1 cellular context compared by ENCODE assay signal in the genomic region with DNA sequence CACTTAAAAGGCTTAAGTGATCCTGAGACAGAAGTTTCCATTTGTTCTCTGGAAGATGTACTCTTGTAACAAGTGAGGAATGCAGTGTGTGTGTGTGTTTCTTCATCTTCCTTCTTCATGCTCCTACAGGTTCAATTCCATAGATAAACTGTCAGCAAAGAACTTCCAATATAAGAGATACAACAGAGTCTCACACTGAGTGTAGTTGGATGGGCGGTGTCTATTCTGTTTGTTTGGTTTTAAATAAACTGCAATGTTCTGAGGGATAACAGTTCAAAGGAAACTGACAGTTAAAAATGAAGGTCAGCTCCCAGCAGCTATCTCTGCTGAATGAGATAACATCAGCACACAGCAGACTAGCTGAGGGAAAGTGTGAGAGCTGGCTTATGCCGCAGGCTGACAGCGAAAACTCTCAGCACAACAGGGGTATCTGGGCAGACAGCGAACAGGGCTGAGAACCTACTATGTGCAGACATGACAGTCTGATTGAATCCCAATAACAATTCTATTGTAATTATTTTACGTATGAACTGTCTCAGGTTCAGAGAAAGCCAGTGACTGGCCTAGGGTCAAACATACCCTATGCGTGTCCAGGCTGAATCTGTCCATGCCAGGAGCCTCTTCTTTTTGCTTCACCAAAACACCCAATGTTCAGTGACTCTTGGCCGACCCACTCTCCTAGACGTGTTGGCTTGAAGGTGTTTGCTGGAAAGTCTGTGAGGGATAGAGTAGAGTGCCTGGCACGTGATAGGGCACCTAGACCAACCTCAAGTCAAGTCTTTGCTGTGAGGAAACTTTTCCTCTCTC.
A peak's percentile ranks its signal among the peaks of the same experiment; 100 is the strongest.
TF ChIP-seq lines count a peak whose summit lies in the region.

No MANE protein-coding gene starts in this region.

TF ChIP-seq in HepG2, 621 proteins besides CTCF, POLR2A, EP300 and RAD21 (continued from another document and continues in another):
- TF ChIP-seq, protein P1, sequence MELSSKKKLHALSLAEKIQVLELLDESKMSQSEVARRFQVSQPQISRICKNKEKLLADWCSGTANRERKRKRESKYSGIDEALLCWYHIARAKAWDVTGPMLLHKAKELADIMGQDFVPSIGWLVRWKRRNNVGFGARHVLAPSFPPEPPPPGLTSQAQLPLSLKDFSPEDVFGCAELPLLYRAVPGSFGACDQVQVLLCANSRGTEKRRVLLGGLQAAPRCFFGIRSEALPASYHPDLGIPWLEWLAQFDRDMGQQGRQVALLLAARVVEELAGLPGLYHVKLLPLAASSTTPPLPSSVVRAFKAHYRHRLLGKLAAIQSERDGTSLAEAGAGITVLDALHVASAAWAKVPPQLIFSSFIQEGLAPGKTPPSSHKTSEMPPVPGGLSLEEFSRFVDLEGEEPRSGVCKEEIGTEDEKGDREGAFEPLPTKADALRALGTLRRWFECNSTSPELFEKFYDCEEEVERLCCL (CRISPR knock-in tag; IDR thresholded peaks at IDR 0.05; ENCODE audit: borderline replicate concordance), result no peak
- TF ChIP-seq BHLHE40 (IDR thresholded peaks at IDR 0.05; ENCODE audit: low read length) (no peak), ZNF296 (CRISPR knock-in tag; conservative IDR thresholded peaks at IDR 0.05) (no peak), ZFP36L1 (CRISPR knock-in tag; IDR thresholded peaks at IDR 0.05) (no peak), PCBP2 (optimal IDR thresholded peaks at IDR 0.05; ENCODE audit: low read depth, low read length, poor library complexity, severe bottlenecking) (no peak), SAFB2 (CRISPR knock-in tag; IDR thresholded peaks at IDR 0.05; ENCODE audit: borderline replicate concordance, low read depth) (no peak), ZFP1 (CRISPR knock-in tag; IDR thresholded peaks at IDR 0.05) (no peak), ZKSCAN8 (CRISPR knock-in tag; IDR thresholded peaks at IDR 0.05; ENCODE audit: borderline replicate concordance) (0 out of 2 replicates have a peak, but pooled peaks have one; percentile 65), RELA (CRISPR knock-in tag; IDR thresholded peaks at IDR 0.05) (no peak), HNRNPLL (IDR thresholded peaks at IDR 0.05; ENCODE audit: low read depth, low read length, poor library complexity, severe bottlenecking) (no peak), REPIN1 (CRISPR knock-in tag; IDR thresholded peaks at IDR 0.05; ENCODE audit: borderline replicate concordance, low read depth) (peak; percentile 17; the same call in 1 of the 2 replicates), ZNF292 (CRISPR knock-in tag; IDR thresholded peaks at IDR 0.05; ENCODE audit: borderline replicate concordance, low read depth) (no peak; the same call in 1 of the 2 replicates), KLF16 (CRISPR knock-in tag; IDR thresholded peaks at IDR 0.05) (no peak), PAX8 (CRISPR knock-in tag; IDR thresholded peaks at IDR 0.05; ENCODE audit: borderline replicate concordance) (no peak), ZNF563 (CRISPR knock-in tag; IDR thresholded peaks at IDR 0.05) (no peak), KDM6A (CRISPR knock-in tag; IDR thresholded peaks at IDR 0.05; ENCODE audit: low read depth) (no peak), RXRB (CRISPR knock-in tag; IDR thresholded peaks at IDR 0.05; ENCODE audit: borderline replicate concordance) (0 out of 2 replicates have a peak, but pooled peaks have one; percentile 25), GATAD1 (CRISPR knock-in tag; IDR thresholded peaks at IDR 0.05) (no peak), TGIF2 (CRISPR knock-in tag; IDR thresholded peaks at IDR 0.05) (no peak), ZNF614 (CRISPR knock-in tag; IDR thresholded peaks at IDR 0.05; ENCODE audit: borderline replicate concordance) (no peak), SCMH1 (CRISPR knock-in tag; IDR thresholded peaks at IDR 0.05; ENCODE audit: borderline replicate concordance) (no peak), ZNF33A (CRISPR knock-in tag; IDR thresholded peaks at IDR 0.05; ENCODE audit: borderline replicate concordance) (no peak), ZNF569 (CRISPR knock-in tag; IDR thresholded peaks at IDR 0.05; ENCODE audit: borderline replicate concordance) (no peak), SP140L (CRISPR knock-in tag; IDR thresholded peaks at IDR 0.05; ENCODE audit: borderline replicate concordance) (no peak), ZNF556 (CRISPR knock-in tag; IDR thresholded peaks at IDR 0.05; ENCODE audit: borderline replicate concordance) (no peak), ZNF724P (CRISPR knock-in tag; IDR thresholded peaks at IDR 0.05; ENCODE audit: borderline replicate concordance) (no peak), HDAC1 (CRISPR knock-in tag; IDR thresholded peaks at IDR 0.05) (no peak), ZNF589 (CRISPR knock-in tag; conservative IDR thresholded peaks at IDR 0.05) (no peak), ZNF562 (CRISPR knock-in tag; IDR thresholded peaks at IDR 0.05; ENCODE audit: borderline replicate concordance) (no peak), ZFP36L2 (CRISPR knock-in tag; IDR thresholded peaks at IDR 0.05) (no peak)
- TF ChIP-seq, protein P2, sequence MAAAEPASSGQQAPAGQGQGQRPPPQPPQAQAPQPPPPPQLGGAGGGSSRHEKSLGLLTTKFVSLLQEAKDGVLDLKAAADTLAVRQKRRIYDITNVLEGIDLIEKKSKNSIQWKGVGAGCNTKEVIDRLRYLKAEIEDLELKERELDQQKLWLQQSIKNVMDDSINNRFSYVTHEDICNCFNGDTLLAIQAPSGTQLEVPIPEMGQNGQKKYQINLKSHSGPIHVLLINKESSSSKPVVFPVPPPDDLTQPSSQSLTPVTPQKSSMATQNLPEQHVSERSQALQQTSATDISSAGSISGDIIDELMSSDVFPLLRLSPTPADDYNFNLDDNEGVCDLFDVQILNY (CRISPR knock-in tag; conservative IDR thresholded peaks at IDR 0.05), result no peak
- TF ChIP-seq, protein P3, sequence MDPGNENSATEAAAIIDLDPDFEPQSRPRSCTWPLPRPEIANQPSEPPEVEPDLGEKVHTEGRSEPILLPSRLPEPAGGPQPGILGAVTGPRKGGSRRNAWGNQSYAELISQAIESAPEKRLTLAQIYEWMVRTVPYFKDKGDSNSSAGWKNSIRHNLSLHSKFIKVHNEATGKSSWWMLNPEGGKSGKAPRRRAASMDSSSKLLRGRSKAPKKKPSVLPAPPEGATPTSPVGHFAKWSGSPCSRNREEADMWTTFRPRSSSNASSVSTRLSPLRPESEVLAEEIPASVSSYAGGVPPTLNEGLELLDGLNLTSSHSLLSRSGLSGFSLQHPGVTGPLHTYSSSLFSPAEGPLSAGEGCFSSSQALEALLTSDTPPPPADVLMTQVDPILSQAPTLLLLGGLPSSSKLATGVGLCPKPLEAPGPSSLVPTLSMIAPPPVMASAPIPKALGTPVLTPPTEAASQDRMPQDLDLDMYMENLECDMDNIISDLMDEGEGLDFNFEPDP (CRISPR knock-in tag; conservative IDR thresholded peaks at IDR 0.05), result no peak
- TF ChIP-seq, protein P4, sequence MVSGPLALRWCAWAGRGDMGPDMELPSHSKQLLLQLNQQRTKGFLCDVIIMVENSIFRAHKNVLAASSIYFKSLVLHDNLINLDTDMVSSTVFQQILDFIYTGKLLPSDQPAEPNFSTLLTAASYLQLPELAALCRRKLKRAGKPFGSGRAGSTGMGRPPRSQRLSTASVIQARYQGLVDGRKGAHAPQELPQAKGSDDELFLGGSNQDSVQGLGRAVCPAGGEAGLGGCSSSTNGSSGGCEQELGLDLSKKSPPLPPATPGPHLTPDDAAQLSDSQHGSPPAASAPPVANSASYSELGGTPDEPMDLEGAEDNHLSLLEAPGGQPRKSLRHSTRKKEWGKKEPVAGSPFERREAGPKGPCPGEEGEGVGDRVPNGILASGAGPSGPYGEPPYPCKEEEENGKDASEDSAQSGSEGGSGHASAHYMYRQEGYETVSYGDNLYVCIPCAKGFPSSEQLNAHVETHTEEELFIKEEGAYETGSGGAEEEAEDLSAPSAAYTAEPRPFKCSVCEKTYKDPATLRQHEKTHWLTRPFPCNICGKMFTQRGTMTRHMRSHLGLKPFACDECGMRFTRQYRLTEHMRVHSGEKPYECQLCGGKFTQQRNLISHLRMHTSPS (CRISPR knock-in tag; IDR thresholded peaks at IDR 0.05; ENCODE audit: low read depth), result no peak
- TF ChIP-seq, protein P5, sequence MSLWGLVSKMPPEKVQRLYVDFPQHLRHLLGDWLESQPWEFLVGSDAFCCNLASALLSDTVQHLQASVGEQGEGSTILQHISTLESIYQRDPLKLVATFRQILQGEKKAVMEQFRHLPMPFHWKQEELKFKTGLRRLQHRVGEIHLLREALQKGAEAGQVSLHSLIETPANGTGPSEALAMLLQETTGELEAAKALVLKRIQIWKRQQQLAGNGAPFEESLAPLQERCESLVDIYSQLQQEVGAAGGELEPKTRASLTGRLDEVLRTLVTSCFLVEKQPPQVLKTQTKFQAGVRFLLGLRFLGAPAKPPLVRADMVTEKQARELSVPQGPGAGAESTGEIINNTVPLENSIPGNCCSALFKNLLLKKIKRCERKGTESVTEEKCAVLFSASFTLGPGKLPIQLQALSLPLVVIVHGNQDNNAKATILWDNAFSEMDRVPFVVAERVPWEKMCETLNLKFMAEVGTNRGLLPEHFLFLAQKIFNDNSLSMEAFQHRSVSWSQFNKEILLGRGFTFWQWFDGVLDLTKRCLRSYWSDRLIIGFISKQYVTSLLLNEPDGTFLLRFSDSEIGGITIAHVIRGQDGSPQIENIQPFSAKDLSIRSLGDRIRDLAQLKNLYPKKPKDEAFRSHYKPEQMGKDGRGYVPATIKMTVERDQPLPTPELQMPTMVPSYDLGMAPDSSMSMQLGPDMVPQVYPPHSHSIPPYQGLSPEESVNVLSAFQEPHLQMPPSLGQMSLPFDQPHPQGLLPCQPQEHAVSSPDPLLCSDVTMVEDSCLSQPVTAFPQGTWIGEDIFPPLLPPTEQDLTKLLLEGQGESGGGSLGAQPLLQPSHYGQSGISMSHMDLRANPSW (CRISPR knock-in tag; IDR thresholded peaks at IDR 0.05; ENCODE audit: borderline replicate concordance), result no peak
- TF ChIP-seq, protein P6, sequence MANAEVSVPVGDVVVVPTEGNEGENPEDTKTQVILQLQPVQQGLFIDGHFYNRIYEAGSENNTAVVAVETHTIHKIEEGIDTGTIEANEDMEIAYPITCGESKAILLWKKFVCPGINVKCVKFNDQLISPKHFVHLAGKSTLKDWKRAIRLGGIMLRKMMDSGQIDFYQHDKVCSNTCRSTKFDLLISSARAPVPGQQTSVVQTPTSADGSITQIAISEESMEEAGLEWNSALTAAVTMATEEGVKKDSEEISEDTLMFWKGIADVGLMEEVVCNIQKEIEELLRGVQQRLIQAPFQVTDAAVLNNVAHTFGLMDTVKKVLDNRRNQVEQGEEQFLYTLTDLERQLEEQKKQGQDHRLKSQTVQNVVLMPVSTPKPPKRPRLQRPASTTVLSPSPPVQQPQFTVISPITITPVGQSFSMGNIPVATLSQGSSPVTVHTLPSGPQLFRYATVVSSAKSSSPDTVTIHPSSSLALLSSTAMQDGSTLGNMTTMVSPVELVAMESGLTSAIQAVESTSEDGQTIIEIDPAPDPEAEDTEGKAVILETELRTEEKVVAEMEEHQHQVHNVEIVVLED (CRISPR knock-in tag; IDR thresholded peaks at IDR 0.05; ENCODE audit: borderline replicate concordance), result no peak
- TF ChIP-seq, protein P7, sequence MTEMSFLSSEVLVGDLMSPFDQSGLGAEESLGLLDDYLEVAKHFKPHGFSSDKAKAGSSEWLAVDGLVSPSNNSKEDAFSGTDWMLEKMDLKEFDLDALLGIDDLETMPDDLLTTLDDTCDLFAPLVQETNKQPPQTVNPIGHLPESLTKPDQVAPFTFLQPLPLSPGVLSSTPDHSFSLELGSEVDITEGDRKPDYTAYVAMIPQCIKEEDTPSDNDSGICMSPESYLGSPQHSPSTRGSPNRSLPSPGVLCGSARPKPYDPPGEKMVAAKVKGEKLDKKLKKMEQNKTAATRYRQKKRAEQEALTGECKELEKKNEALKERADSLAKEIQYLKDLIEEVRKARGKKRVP (CRISPR knock-in tag; IDR thresholded peaks at IDR 0.05), result no peak
- TF ChIP-seq, protein P8, sequence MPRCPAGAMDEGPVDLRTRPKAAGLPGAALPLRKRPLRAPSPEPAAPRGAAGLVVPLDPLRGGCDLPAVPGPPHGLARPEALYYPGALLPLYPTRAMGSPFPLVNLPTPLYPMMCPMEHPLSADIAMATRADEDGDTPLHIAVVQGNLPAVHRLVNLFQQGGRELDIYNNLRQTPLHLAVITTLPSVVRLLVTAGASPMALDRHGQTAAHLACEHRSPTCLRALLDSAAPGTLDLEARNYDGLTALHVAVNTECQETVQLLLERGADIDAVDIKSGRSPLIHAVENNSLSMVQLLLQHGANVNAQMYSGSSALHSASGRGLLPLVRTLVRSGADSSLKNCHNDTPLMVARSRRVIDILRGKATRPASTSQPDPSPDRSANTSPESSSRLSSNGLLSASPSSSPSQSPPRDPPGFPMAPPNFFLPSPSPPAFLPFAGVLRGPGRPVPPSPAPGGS (CRISPR knock-in tag; IDR thresholded peaks at IDR 0.05), result no peak
- TF ChIP-seq, protein P9, sequence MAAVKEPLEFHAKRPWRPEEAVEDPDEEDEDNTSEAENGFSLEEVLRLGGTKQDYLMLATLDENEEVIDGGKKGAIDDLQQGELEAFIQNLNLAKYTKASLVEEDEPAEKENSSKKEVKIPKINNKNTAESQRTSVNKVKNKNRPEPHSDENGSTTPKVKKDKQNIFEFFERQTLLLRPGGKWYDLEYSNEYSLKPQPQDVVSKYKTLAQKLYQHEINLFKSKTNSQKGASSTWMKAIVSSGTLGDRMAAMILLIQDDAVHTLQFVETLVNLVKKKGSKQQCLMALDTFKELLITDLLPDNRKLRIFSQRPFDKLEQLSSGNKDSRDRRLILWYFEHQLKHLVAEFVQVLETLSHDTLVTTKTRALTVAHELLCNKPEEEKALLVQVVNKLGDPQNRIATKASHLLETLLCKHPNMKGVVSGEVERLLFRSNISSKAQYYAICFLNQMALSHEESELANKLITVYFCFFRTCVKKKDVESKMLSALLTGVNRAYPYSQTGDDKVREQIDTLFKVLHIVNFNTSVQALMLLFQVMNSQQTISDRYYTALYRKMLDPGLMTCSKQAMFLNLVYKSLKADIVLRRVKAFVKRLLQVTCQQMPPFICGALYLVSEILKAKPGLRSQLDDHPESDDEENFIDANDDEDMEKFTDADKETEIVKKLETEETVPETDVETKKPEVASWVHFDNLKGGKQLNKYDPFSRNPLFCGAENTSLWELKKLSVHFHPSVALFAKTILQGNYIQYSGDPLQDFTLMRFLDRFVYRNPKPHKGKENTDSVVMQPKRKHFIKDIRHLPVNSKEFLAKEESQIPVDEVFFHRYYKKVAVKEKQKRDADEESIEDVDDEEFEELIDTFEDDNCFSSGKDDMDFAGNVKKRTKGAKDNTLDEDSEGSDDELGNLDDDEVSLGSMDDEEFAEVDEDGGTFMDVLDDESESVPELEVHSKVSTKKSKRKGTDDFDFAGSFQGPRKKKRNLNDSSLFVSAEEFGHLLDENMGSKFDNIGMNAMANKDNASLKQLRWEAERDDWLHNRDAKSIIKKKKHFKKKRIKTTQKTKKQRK (IDR thresholded peaks at IDR 0.05; ENCODE audit: low read length), result no peak
- TF ChIP-seq, protein P10, sequence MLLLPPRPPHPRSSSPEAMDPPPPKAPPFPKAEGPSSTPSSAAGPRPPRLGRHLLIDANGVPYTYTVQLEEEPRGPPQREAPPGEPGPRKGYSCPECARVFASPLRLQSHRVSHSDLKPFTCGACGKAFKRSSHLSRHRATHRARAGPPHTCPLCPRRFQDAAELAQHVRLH (CRISPR knock-in tag; IDR thresholded peaks at IDR 0.05; ENCODE audit: borderline replicate concordance, low read depth), result no peak
- TF ChIP-seq, protein P11, sequence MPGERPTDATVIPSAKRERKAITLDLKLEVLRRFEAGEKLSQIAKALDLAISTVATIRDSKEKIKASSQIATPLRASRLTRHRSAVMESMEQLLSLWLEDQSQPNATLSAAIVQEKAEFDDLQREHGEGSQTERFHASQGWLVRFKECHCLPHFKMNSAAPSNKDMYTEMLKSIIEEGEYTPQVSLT (CRISPR knock-in tag; IDR thresholded peaks at IDR 0.05; ENCODE audit: borderline replicate concordance, low read depth), result no peak
